ENCODE assay signal across 8 cellular contexts in the genomic region with DNA sequence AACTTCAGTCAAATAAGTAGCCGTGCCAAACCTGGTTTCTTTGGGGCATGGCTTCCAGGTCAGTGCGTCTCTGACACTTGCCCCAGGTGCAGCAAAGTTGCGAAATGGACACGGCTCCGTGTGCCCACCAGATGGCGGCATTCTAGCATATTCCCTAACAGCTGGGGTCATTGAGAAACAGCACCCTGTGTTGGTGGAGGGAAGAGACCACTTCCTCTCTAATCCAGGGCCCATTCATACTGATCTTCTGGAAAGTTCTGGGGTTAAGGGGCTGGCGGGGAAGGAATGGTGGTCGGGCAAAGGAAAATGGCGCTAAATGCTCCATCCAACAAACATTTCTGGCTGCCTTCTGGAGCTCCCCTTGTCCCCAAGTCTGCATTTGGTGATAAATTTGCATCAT.
DNase-seq lines count a peak whose midpoint lies in the region; ATAC-seq, FAIRE-seq and TF ChIP-seq lines count a peak whose summit lies in the region.

No MANE protein-coding gene starts in this region.

- POLR2A ChIA-PET in GM12878 (lab: Charles Lee) = no interaction called here

- no peak overlapping the region for H3K4me3 ChIP-seq in GM12878

- RAD21 ChIA-PET in GM12878 (lab: Charles Lee; ENCODE audit: unreplicated experiment) = interaction anchor here (1.1 to 4.5 kb wide), 2 partner anchors 131 to 136 kb away, joined by 3 to 28 read pairs; no protein-coding TSS in a partner anchor

- no peak overlapping the region for H3K27ac ChIP-seq in GM12878 (ENCODE audit: control insufficient read depth, insufficient read depth)

- H3K27ac Mint-ChIP-seq in immature natural killer cell = no peak overlapping the region

- no TSS peak for BruUV-seq in GM12878 (replicated peaks; lab: Mats Ljungman, UMichigan)

- no peaks in the 10 kb centered on the region; a peak in 1 of 4 replicates for H3K27me3 ChIP-seq in GM12878 (replicated peaks in 1 of 2; ENCODE audit: control insufficient read depth in 2 of 2, insufficient read depth in 2 of 2, low read length in 1 of 2)

- TF ChIP-seq CTCF in LNCAP (IDR thresholded peaks at IDR 0.05) (peak; percentile 75), GM12878 (IDR thresholded peaks at IDR 0.05 in 2 of 3, conservative IDR thresholded peaks at IDR 0.05 in 1 of 3; ENCODE audit: control insufficient read depth in 2 of 3, extremely low read depth in 1 of 3, insufficient read depth in 1 of 3, low read depth in 3 of 3, low read length in 3 of 3) (peak; percentile 73 to 78 (median 76))

- H3K4me1 ChIP-seq in GM12878 (ENCODE audit: control insufficient read depth, insufficient read depth, low read length) = no peaks in the 10 kb centered on the region

- DNase-seq in Daoy (ENCODE audit: low read depth) (peak; percentile 73), T-helper 1 cell (peak in 4 of 5 donors; percentile 19 to 44 (median 32)), GM12878 (ENCODE audit: low read depth, low spot score) (no peak), immature natural killer cell (peak; percentile 28 to 42 (median 30)), NK-92 (lab: John Stamatoyannopoulos, UW; ENCODE audit: unreplicated experiment) (no peak)
- DNase-seq in stimulated activated CD4-positive, alpha-beta T cell treated with anti-CD3 and anti-CD28 coated beads, Interleukin-1b, Interleukin-23, amount 100 ng/mL, for 48 hours = peak; percentile 38

- H3K9ac ChIP-seq in GM12878 (ENCODE audit: control insufficient read depth, insufficient read depth, low read length) = no peak overlapping the region

- no peak overlapping the region for H2AFZ ChIP-seq in GM12878 (ENCODE audit: control insufficient read depth, low read depth, low read length)

- H3K4me2 ChIP-seq in GM12878 (ENCODE audit: control insufficient read depth, insufficient read depth) = no peak overlapping the region

- H3K9me3 ChIP-seq in GM12878 (replicated peaks; ENCODE audit: control insufficient read depth, insufficient read depth, low read length) = no peaks in the 10 kb centered on the region

- no peaks in the 10 kb centered on the region for H3K79me2 ChIP-seq in GM12878 (ENCODE audit: control insufficient read depth, insufficient read depth, low read length)

- H3K4me3 Mint-ChIP-seq in immature natural killer cell = no peak overlapping the region

- H4K20me1 ChIP-seq in GM12878 (ENCODE audit: control insufficient read depth, insufficient read depth) = no peaks in the 10 kb centered on the region

- H3K36me3 ChIP-seq in GM12878 (ENCODE audit: control insufficient read depth in 2 of 2, insufficient read depth in 2 of 2, low read length in 1 of 2) = no peaks in the 10 kb centered on the region

- H3K4me1 Mint-ChIP-seq in immature natural killer cell = no peaks in the 10 kb centered on the region

- H3K36me3 Mint-ChIP-seq in immature natural killer cell = no peaks in the 10 kb centered on the region

- CTCF ChIA-PET in GM12878 (lab: Yijun Ruan, JAX) = interaction anchor here (0.6 to 3.2 kb wide), 20 partner anchors 9 to 549 kb away, joined by 3 to 52 read pairs (median 4); no protein-coding TSS in a partner anchor

- H3K9me3 Mint-ChIP-seq in immature natural killer cell = no peaks in the 10 kb centered on the region

- 0% methylated on average over 9 of the region's 9 CpGs for whole genome bisulfite sequencing in GM12878 (ENCODE audit: insufficient coverage, insufficient replicate concordance, low lambda C conversion rate, missing lambda C conversion rate)

- peak; percentile 68 for TF ChIP-seq RAD21 in GM12878 (IDR thresholded peaks at IDR 0.05; ENCODE audit: insufficient read depth, low read depth, low read length)

- ATAC-seq in GM12878 (peak; percentile 78), GM18867 (IDR thresholded peaks at IDR 0.05; ENCODE audit: unreplicated experiment) (no peak)

- intact Hi-C loops in GM12878 (cut with micrococcal nuclease; ENCODE audit: unreplicated experiment) = loop anchor here (1.0 to 2.0 kb wide), 2 partner anchors 137 to 340 kb away; no protein-coding TSS in a partner anchor

- peak; percentile 13 for FAIRE-seq in GM12878 (lab: Jason Lieb, UNC)

- TF ChIP-seq POLR2A in GM12878 (IDR thresholded peaks at IDR 0.05; ENCODE audit: low read depth, low read length) = no peak

- TF ChIP-seq EP300 in GM12878 (IDR thresholded peaks at IDR 0.05; ENCODE audit: borderline replicate concordance in 1 of 2, control insufficient read depth in 1 of 2, low read depth in 2 of 2, low read length in 2 of 2) = no peak

- SMC1A ChIA-PET in GM12878 (lab: Charles Lee; ENCODE audit: uncharacterized antibody, unreplicated experiment) = interaction anchor here (1.4 to 3.9 kb wide), 2 partner anchors 136 to 339 kb away, joined by 7 to 28 read pairs; no protein-coding TSS in a partner anchor

- in situ Hi-C loops in GM12878 (cut with MboI) = loop anchor here (5.0 kb wide), 1 partner anchor 137 kb away; no protein-coding TSS in a partner anchor

- peaks cover 2 to 11% (median 9%) of the 10 kb centered on the region in 3 donors for H3K27me3 Mint-ChIP-seq in immature natural killer cell (ENCODE audit: low read depth in 3 of 3)

TF ChIP-seq in GM12878, 131 proteins besides CTCF, POLR2A, EP300 and RAD21 (continues in another document):
- TF ChIP-seq YY1 (IDR thresholded peaks at IDR 0.05; ENCODE audit: low read depth, low read length) = peak; percentile 37; the same call in 1 of the 2 replicates
- no peak for TF ChIP-seq HCFC1 (IDR thresholded peaks at IDR 0.05; ENCODE audit: low read length)
- peak; percentile 50; the same call in 1 of the 2 replicates for TF ChIP-seq SPI1 (IDR thresholded peaks at IDR 0.05; ENCODE audit: borderline replicate concordance, insufficient read depth, low read depth, low read length)
- TF ChIP-seq TCF12 (IDR thresholded peaks at IDR 0.05; ENCODE audit: low read depth, low read length) = no peak
- TF ChIP-seq RELA (IDR thresholded peaks at IDR 0.05; ENCODE audit: borderline replicate concordance, partially characterized antibody) = no peak
- no peak for TF ChIP-seq MEF2A (IDR thresholded peaks at IDR 0.05; ENCODE audit: insufficient read depth, low read depth, low read length)
- peak; percentile 90 for TF ChIP-seq SMC3 (IDR thresholded peaks at IDR 0.05; ENCODE audit: borderline replicate concordance, low read length)
- TF ChIP-seq, protein P1, sequence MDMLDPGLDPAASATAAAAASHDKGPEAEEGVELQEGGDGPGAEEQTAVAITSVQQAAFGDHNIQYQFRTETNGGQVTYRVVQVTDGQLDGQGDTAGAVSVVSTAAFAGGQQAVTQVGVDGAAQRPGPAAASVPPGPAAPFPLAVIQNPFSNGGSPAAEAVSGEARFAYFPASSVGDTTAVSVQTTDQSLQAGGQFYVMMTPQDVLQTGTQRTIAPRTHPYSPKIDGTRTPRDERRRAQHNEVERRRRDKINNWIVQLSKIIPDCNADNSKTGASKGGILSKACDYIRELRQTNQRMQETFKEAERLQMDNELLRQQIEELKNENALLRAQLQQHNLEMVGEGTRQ (IDR thresholded peaks at IDR 0.05; ENCODE audit: borderline replicate concordance, low read depth, low read length) = no peak
- TF ChIP-seq CHD4 (IDR thresholded peaks at IDR 0.05) = no peak
- TF ChIP-seq NFXL1 (IDR thresholded peaks at IDR 0.05; ENCODE audit: borderline replicate concordance) = no peak
- TF ChIP-seq, protein P2, sequence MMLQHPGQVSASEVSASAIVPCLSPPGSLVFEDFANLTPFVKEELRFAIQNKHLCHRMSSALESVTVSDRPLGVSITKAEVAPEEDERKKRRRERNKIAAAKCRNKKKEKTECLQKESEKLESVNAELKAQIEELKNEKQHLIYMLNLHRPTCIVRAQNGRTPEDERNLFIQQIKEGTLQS (IDR thresholded peaks at IDR 0.05; ENCODE audit: borderline replicate concordance, extremely low read depth, low read depth, low read length) = no peak
- TF ChIP-seq PAX8 (IDR thresholded peaks at IDR 0.05) = no peak
- no peak for TF ChIP-seq ZBED1 (IDR thresholded peaks at IDR 0.05; ENCODE audit: borderline replicate concordance)
- TF ChIP-seq, protein P3, sequence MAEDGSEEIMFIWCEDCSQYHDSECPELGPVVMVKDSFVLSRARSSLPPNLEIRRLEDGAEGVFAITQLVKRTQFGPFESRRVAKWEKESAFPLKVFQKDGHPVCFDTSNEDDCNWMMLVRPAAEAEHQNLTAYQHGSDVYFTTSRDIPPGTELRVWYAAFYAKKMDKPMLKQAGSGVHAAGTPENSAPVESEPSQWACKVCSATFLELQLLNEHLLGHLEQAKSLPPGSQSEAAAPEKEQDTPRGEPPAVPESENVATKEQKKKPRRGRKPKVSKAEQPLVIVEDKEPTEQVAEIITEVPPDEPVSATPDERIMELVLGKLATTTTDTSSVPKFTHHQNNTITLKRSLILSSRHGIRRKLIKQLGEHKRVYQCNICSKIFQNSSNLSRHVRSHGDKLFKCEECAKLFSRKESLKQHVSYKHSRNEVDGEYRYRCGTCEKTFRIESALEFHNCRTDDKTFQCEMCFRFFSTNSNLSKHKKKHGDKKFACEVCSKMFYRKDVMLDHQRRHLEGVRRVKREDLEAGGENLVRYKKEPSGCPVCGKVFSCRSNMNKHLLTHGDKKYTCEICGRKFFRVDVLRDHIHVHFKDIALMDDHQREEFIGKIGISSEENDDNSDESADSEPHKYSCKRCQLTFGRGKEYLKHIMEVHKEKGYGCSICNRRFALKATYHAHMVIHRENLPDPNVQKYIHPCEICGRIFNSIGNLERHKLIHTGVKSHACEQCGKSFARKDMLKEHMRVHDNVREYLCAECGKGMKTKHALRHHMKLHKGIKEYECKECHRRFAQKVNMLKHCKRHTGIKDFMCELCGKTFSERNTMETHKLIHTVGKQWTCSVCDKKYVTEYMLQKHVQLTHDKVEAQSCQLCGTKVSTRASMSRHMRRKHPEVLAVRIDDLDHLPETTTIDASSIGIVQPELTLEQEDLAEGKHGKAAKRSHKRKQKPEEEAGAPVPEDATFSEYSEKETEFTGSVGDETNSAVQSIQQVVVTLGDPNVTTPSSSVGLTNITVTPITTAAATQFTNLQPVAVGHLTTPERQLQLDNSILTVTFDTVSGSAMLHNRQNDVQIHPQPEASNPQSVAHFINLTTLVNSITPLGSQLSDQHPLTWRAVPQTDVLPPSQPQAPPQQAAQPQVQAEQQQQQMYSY (CRISPR knock-in tag; IDR thresholded peaks at IDR 0.05) = no peak
- TF ChIP-seq, protein P4, sequence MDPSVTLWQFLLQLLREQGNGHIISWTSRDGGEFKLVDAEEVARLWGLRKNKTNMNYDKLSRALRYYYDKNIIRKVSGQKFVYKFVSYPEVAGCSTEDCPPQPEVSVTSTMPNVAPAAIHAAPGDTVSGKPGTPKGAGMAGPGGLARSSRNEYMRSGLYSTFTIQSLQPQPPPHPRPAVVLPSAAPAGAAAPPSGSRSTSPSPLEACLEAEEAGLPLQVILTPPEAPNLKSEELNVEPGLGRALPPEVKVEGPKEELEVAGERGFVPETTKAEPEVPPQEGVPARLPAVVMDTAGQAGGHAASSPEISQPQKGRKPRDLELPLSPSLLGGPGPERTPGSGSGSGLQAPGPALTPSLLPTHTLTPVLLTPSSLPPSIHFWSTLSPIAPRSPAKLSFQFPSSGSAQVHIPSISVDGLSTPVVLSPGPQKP (IDR thresholded peaks at IDR 0.05; ENCODE audit: low read depth, low read length) = no peak
- 0 out of 2 replicates have a peak, but pooled peaks have one; percentile 29 for TF ChIP-seq TCF3 (IDR thresholded peaks at IDR 0.05; ENCODE audit: borderline replicate concordance, insufficient read depth, low read depth, low read length)
- no peak for TF ChIP-seq CHD1 (IDR thresholded peaks at IDR 0.05; ENCODE audit: low read depth, low read length)

Comparison
In these comparisons a context has a peak if more than half of its experiments do, and no peak if none do; other contexts are left out.
1. DNase-seq: peak in Daoy (single experiment), T-helper 1 cell (4 of 5), immature natural killer cell (3 of 3) and stimulated activated CD4-positive, alpha-beta T cell treated with anti-CD3 and anti-CD28 coated beads, Interleukin-1b, Interleukin-23, amount 100 ng/mL, for 48 hours (single experiment); none in GM12878 (single experiment) and NK-92 (single experiment).